35 cellular contexts compared by ENCODE assay signal in genomic region chr15:30788595-30788994, GRCh38.
"Had no signal": no experiment of that assay in that cellular context is flagged by ENCODE, and none has a peak within 500 bp of the region (broad histone marks: within the 10 kb centered on the region; RNA-seq: fewer than 3 reads in every experiment).

No MANE protein-coding gene starts in this region.

- H3K9me3 ChIP-seq: MG63 had no signal

- DNase-seq: Karpas-422, Kasumi-1, MG63, MM.1S, MV-4-11, NCI-H1048, NCI-H1092, NCI-H1092 treated with DMSO at 0.1 percent for 48 hours, NCI-H1105, NCI-H1105 treated with DMSO at 0.1 percent for 48 hours, NCI-H1417, NCI-H1417 treated with DMSO at 0.1 percent for 48 hours, NCI-H1436, NCI-H1436 treated with DMSO at 0.1 percent for 48 hours, NCI-H146, NCI-H1694, NCI-H1694 treated with DMSO at 0.1 percent for 48 hours, NCI-H187, NCI-H187 treated with DMSO at 0.1 percent for 48 hours, NCI-H1930, NCI-H2029, NCI-H2081, NCI-H2081 treated with DMSO at 0.1 percent for 48 hours, NCI-H2107, NCI-H2171, NCI-H2171 treated with DMSO at 0.1 percent for 48 hours, NCI-H2227 treated with DMSO at 0.1 percent for 48 hours, NCI-H226, NCI-H345, NCI-H446, NCI-H446 treated with DMSO at 0.1 percent for 48 hours, NCI-H510A, NCI-H510A treated with DMSO at 0.1 percent for 48 hours, NCI-H524, NCI-H524 treated with DMSO at 0.1 percent for 48 hours had no signal

- H3K36me3 ChIP-seq: MG63 had no signal

- H3K4me3 ChIP-seq: MG63 had no signal

- H3K27me3 ChIP-seq: MG63 had no signal
